ENCODE assay signal across 1 cellular context in genomic region chr3:177498037-177498857, GRCh38.
TF ChIP-seq lines count a peak whose summit lies in the region.

No MANE protein-coding gene starts in this region.

TF ChIP-seq in K562, 482 proteins besides CTCF, POLR2A, EP300 and RAD21 (continued from another document):
- TF ChIP-seq CREB3L1 (IDR thresholded peaks at IDR 0.05; ENCODE audit: borderline replicate concordance, low read depth) (no peak), BRD9 (IDR thresholded peaks at IDR 0.05; ENCODE audit: low read depth, partially characterized antibody) (no peak), ZC3H11A (IDR thresholded peaks at IDR 0.05; ENCODE audit: low read depth, low read length) (no peak)
